In the genomic region with DNA sequence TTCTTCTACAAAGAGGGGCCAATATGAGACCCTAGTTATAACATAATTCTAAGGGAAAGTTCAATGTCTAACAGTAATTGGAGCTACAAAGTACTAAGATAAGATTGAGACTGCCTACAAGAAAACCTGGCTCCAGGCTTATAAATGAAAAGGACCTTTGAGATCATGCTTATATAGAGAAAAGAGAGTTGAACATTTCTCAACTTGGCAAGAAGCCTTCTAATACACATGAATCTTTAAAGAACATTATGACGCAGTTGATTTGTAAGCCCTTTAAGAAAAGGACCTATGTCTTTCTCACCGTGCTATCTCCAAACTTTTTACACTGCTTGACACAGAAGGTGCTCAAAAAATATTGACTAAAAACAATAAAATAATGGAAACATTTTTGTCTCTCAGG, we compare ENCODE assay signal across 16 cellular contexts.
"Had no signal": no experiment of that assay in that cellular context is flagged by ENCODE, and none has a peak within 500 bp of the region (broad histone marks: within the 10 kb centered on the region; RNA-seq: fewer than 3 reads in every experiment).

No MANE protein-coding gene starts in this region.

- DNase-seq: KBM-7, MV-4-11, NCI-H1048, NCI-H1105, NCI-H1417, NCI-H1436 treated with DMSO at 0.1 percent for 48 hours, NCI-H1694, NCI-H187 treated with DMSO at 0.1 percent for 48 hours, NCI-H2029 treated with DMSO at 0.1 percent for 48 hours, NCI-H2107, NCI-H2227 treated with DMSO at 0.1 percent for 48 hours, NCI-H524, NCI-H69, NCI-H774, Right ventricle myocardium superior, RPMI8226 had no signal
